Comparison of ENCODE assay signal across 1 cellular context in genomic region chr9:34603610-34604231, GRCh38.
TF ChIP-seq lines count a peak whose summit lies in the region.

No MANE protein-coding gene starts in this region.

TF ChIP-seq in WTC11, 78 proteins besides CTCF, POLR2A, EP300 and RAD21:
- TF ChIP-seq ZNF121 (CRISPR knock-in tag; IDR thresholded peaks at IDR 0.05) = 0 out of 2 replicates have a peak, but pooled peaks have one; percentile 33
- no peak for TF ChIP-seq GTF2I (CRISPR knock-in tag; conservative IDR thresholded peaks at IDR 0.05)
- no peak for TF ChIP-seq ZNF532 (CRISPR knock-in tag; IDR thresholded peaks at IDR 0.05; ENCODE audit: borderline replicate concordance)
